Comparison of ENCODE assay signal across 10 cellular contexts in genomic region chr2:145007673-145008263, GRCh38.
A peak's percentile ranks its signal among the peaks of the same experiment; 100 is the strongest.
DNase-seq lines count a peak whose midpoint lies in the region; ATAC-seq, FAIRE-seq and TF ChIP-seq lines count a peak whose summit lies in the region.
"Had no signal": no experiment of that assay in that cellular context is flagged by ENCODE, and none has a peak within 500 bp of the region (broad histone marks: within the 10 kb centered on the region; RNA-seq: fewer than 3 reads in every experiment).

No MANE protein-coding gene starts in this region.

- no peaks in the 10 kb centered on the region for H3K4me1 ChIP-seq in K562 (replicated peaks in 1 of 2; ENCODE audit: control insufficient read depth in 2 of 2, insufficient read depth in 2 of 2, low read length in 2 of 2)
- H3K4me1 ChIP-seq in right atrium auricular region, result peaks cover 0 to 18% of the 10 kb centered on the region in 2 donors
- H3K4me1 ChIP-seq in suprapubic skin, result no peaks in the 10 kb centered on the region

- TF ChIP-seq CTCF in K562 (IDR thresholded peaks at IDR 0.05 in 2 of 3, conservative IDR thresholded peaks at IDR 0.05 in 1 of 3; ENCODE audit: insufficient read depth in 2 of 3, low read depth in 1 of 3, low read length in 3 of 3), result no peak
- no peak for TF ChIP-seq CTCF in right atrium auricular region (IDR thresholded peaks at IDR 0.05)
- no peak for TF ChIP-seq CTCF in suprapubic skin (IDR thresholded peaks at IDR 0.05)

- H3K9me1 ChIP-seq in K562 (ENCODE audit: control insufficient read depth, insufficient read depth, low read length), result no peaks in the 10 kb centered on the region

- H2AFZ ChIP-seq in K562 (ENCODE audit: low read depth, low read length), result peak overlapping the region; percentile 82; the same call in 1 of the 2 replicates

- no peaks in the 10 kb centered on the region for H3K79me2 ChIP-seq in K562 (ENCODE audit: control insufficient read depth, insufficient read depth, low read length)

- DNase-seq in HTR-8/SVneo (ENCODE audit: insufficient read length, low spot score) (no peak), K562 (ENCODE audit: extremely low read depth in 1 of 4, low spot score in 3 of 4) (no peak), right atrium auricular region (ENCODE audit: low spot score) (peak; percentile 60), suprapubic skin (ENCODE audit: low spot score in 2 of 2) (peak in 1 of 2 donors; percentile 66), SKM-1 (lab: John Stamatoyannopoulos, UW; ENCODE audit: unreplicated experiment) (no peak)

- H3K4me3 ChIP-seq in K562, result no peak overlapping the region
- peak overlapping the region in 1 of 2 donors; percentile 16 for H3K4me3 ChIP-seq in right atrium auricular region
- peak overlapping the region; percentile 1 for H3K4me3 ChIP-seq in suprapubic skin

- peak; percentile 72 for FAIRE-seq in HTR-8/SVneo (lab: Jason Lieb, UNC)
- no peak for FAIRE-seq in K562 (lab: Jason Lieb, UNC)
- FAIRE-seq: G401.6 had no signal

- BruUV-seq in K562 (replicated peaks; lab: Mats Ljungman, UMichigan), result no TSS peak

- intact Hi-C loops in K562 (cut with micrococcal nuclease), result no loop called here

- TF ChIP-seq RAD21 in K562 (CRISPR knock-in tag; conservative IDR thresholded peaks at IDR 0.05 in 1 of 2, IDR thresholded peaks at IDR 0.05 in 1 of 2), result no peak

- H3K27ac ChIP-seq in K562 (ENCODE audit: extremely low read depth, low read depth, low read length) (no peak overlapping the region), right atrium auricular region (peak overlapping the region; percentile 56 to 68), suprapubic skin (peak overlapping the region; percentile 82)
- H3K27ac ChIP-seq: neutrophil had no signal

- WGBS in K562 (ENCODE audit: insufficient coverage, low coverage, missing lambda C conversion rate), result 13% methylated on average over 1 of the region's 1 CpG
- WGBS in suprapubic skin, result 30% methylated on average over 1 of the region's 1 CpG

- no peaks in the 10 kb centered on the region for H3K36me3 ChIP-seq in K562 (ENCODE audit: control insufficient read depth, insufficient read depth, low read length)
- H3K36me3 ChIP-seq in right atrium auricular region, result no peaks in the 10 kb centered on the region
- H3K36me3 ChIP-seq in suprapubic skin, result no peaks in the 10 kb centered on the region
- H3K36me3 ChIP-seq: neutrophil had no signal

- POLR2A ChIA-PET in K562 (lab: Yijun Ruan, JAX), result no interaction called here

- in situ Hi-C loops in K562 (cut with MboI), result no loop called here

- H3K9me3 ChIP-seq in K562 (replicated peaks; ENCODE audit: control insufficient read depth, insufficient read depth, low read depth, low read length) (no peaks in the 10 kb centered on the region), right atrium auricular region (no peaks in the 10 kb centered on the region), suprapubic skin (no peaks in the 10 kb centered on the region)
- H3K9me3 ChIP-seq: neutrophil had no signal

- no peak for TF ChIP-seq POLR2A in K562 (conservative IDR thresholded peaks at IDR 0.05)
- TF ChIP-seq POLR2A in suprapubic skin (IDR thresholded peaks at IDR 0.05), result no peak

- TF ChIP-seq EP300 in K562 (IDR thresholded peaks at IDR 0.05; ENCODE audit: low read length) (no peak), suprapubic skin (IDR thresholded peaks at IDR 0.05) (no peak)

- no peak overlapping the region for H3K4me2 ChIP-seq in K562 (ENCODE audit: insufficient read depth, low read length)

- no peak overlapping the region for H3K9ac ChIP-seq in K562 (ENCODE audit: insufficient read depth in 1 of 2, low read depth in 2 of 2, low read length in 2 of 2)

- CTCF ChIA-PET in K562 (lab: Yijun Ruan, JAX; ENCODE audit: low intra/inter-chr PET ratio), result no interaction called here

- ATAC-seq in K562, result no peak
- ATAC-seq in GM18907 (IDR thresholded peaks at IDR 0.05; ENCODE audit: unreplicated experiment), result no peak
- ATAC-seq in HG02571 (IDR thresholded peaks at IDR 0.05; ENCODE audit: unreplicated experiment), result no peak
- ATAC-seq in GM18867 (IDR thresholded peaks at IDR 0.05; ENCODE audit: unreplicated experiment), result no peak

- no peaks in the 10 kb centered on the region; a peak in 1 of 5 replicates for H3K27me3 ChIP-seq in K562 (ENCODE audit: control insufficient read depth in 2 of 2, insufficient read depth in 2 of 2, low read length in 2 of 2)
- H3K27me3 ChIP-seq in right atrium auricular region, result no peaks in the 10 kb centered on the region
- H3K27me3 ChIP-seq in suprapubic skin, result no peaks in the 10 kb centered on the region
- H3K27me3 ChIP-seq: neutrophil had no signal

- no peaks in the 10 kb centered on the region for H4K20me1 ChIP-seq in K562 (replicated peaks; ENCODE audit: control insufficient read depth, insufficient read depth, low read length)

TF ChIP-seq in K562, 482 proteins besides CTCF, POLR2A, EP300 and RAD21:
- TF ChIP-seq GTF2A2 (tag; IDR thresholded peaks at IDR 0.05) (no peak), TAL1 (IDR thresholded peaks at IDR 0.05) (no peak), SMARCC2 (IDR thresholded peaks at IDR 0.05; ENCODE audit: low read depth) (no peak), ILF3 (IDR thresholded peaks at IDR 0.05; ENCODE audit: borderline replicate concordance) (no peak), SAP30 (IDR thresholded peaks at IDR 0.05; ENCODE audit: borderline replicate concordance, insufficient read depth, low read depth, low read length, poor library complexity, severe bottlenecking) (no peak), HMG20B (CRISPR knock-in tag; IDR thresholded peaks at IDR 0.05) (no peak), SRSF1 (IDR thresholded peaks at IDR 0.05; ENCODE audit: low read depth, low read length) (no peak), ZNF408 (CRISPR knock-in tag; IDR thresholded peaks at IDR 0.05; ENCODE audit: low read depth) (no peak), KLF6 (CRISPR knock-in tag; IDR thresholded peaks at IDR 0.05; ENCODE audit: borderline replicate concordance) (no peak), USF1 (CRISPR knock-in tag; IDR thresholded peaks at IDR 0.05) (no peak), TFAP4 (CRISPR knock-in tag; IDR thresholded peaks at IDR 0.05; ENCODE audit: borderline replicate concordance) (no peak), KDM1A (IDR thresholded peaks at IDR 0.05) (no peak), ZNF707 (CRISPR knock-in tag; conservative IDR thresholded peaks at IDR 0.05) (no peak), CBX3 (IDR thresholded peaks at IDR 0.05; ENCODE audit: borderline replicate concordance in 1 of 2, low read length in 2 of 2) (no peak), PML (IDR thresholded peaks at IDR 0.05; ENCODE audit: low read length) (no peak), EZH2 (IDR thresholded peaks at IDR 0.05; ENCODE audit: borderline replicate concordance, low read depth, low read length) (no peak), GTF3C2 (IDR thresholded peaks at IDR 0.05; ENCODE audit: borderline replicate concordance, extremely low read depth, insufficient read length) (no peak)
